29 cellular contexts compared by ENCODE assay signal in the genomic region with DNA sequence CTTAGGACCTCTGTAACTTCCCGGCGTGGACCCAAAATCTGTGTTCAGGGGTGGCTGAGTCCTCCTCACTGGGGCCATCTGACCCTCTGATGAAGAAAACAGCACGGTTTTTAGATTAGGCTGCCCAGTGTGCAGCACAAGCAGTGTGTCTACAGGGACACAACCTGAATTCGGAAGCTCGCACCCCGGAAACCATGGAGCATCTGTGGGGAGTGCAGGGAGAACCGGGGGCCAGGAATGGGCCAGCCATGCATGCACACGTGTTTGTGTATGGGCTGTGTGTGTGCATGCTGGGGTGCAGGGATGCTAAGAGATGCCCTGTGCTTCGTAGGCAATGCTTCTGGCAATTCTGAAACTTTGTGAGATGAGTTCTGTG.
"Had no signal": no experiment of that assay in that cellular context is flagged by ENCODE, and none has a peak within 500 bp of the region (broad histone marks: within the 10 kb centered on the region; RNA-seq: fewer than 3 reads in every experiment).

No MANE protein-coding gene starts in this region.

- H3K27ac ChIP-seq: KMS-11 had no signal

- H3K36me3 Mint-ChIP-seq: activated naive CD4-positive, alpha-beta T cell treated with anti-CD3 and anti-CD28 coated beads, Interleukin-2, amount 10 ng/mL, durations not matched to agents 7 days and 5 days; activated naive CD8-positive, alpha-beta T cell; brain had no signal

- ATAC-seq: activated CD4-positive, alpha-beta T cell treated with anti-CD3 and anti-CD28 coated beads for 36 hours; activated CD4-positive, CD25-positive, alpha-beta regulatory T cell treated with anti-CD3 and anti-CD28 coated beads, Interleukin-2, amount 50 U/mL, for 24 hours; activated CD8-positive, alpha-beta T cell treated with anti-CD3 and anti-CD28 coated beads, Interleukin-2, amount 10 ng/mL, durations not matched to agents 7 days and 5 days; activated naive CD8-positive, alpha-beta T cell treated with anti-CD3 and anti-CD28 coated beads, Interleukin-2, amount 50 U/mL, for 24 hours had no signal

- H3K27ac Mint-ChIP-seq: activated CD4-positive, alpha-beta T cell treated with anti-CD3 and anti-CD28 coated beads for 36 hours; activated CD4-positive, alpha-beta T cell treated with anti-CD3 and anti-CD28 coated beads, Interleukin-2, amount 10 ng/mL, durations not matched to agents 7 days and 5 days; activated CD8-positive, alpha-beta T cell treated with anti-CD3 and anti-CD28 coated beads, Interleukin-2, amount 10 ng/mL, durations not matched to agents 7 days and 5 days; activated naive CD4-positive, alpha-beta T cell treated with anti-CD3 and anti-CD28 coated beads, Interleukin-2, amount 10 ng/mL, durations not matched to agents 7 days and 5 days; activated naive CD8-positive, alpha-beta T cell; activated naive CD8-positive, alpha-beta T cell treated with anti-CD3 and anti-CD28 coated beads, Interleukin-2, amount 50 U/mL, for 24 hours had no signal

- H3K9ac ChIP-seq: KMS-11 had no signal

- H3K4me2 ChIP-seq: KMS-11 had no signal

- H3K4me1 Mint-ChIP-seq: activated CD4-positive, alpha-beta T cell treated with anti-CD3 and anti-CD28 coated beads for 36 hours; activated CD4-positive, alpha-beta T cell treated with anti-CD3 and anti-CD28 coated beads, Interleukin-2, amount 10 ng/mL, durations not matched to agents 7 days and 5 days; activated naive CD4-positive, alpha-beta T cell treated with anti-CD3 and anti-CD28 coated beads, Interleukin-2, amount 10 ng/mL, durations not matched to agents 7 days and 5 days; activated naive CD8-positive, alpha-beta T cell treated with anti-CD3 and anti-CD28 coated beads, Interleukin-2, amount 50 U/mL, for 24 hours had no signal

- DNase-seq: activated CD4-positive, alpha-beta T cell treated with anti-CD3 and anti-CD28 coated beads for 36 hours; activated CD4-positive, alpha-beta T cell treated with anti-CD3 and anti-CD28 coated beads, Interleukin-2, amount 10 ng/mL, durations not matched to agents 7 days and 5 days; activated CD4-positive, alpha-beta T cell treated with anti-CD3 and anti-CD28 coated beads, Interleukin-2, amount 50 U/mL, for 48 hours; activated CD8-positive, alpha-beta memory T cell treated with anti-CD3 and anti-CD28 coated beads, Interleukin-2, amount 50 U/mL, for 4 hours; activated effector memory CD4-positive, alpha-beta T cell treated with Interleukin-2 at 50 U/mL for 16 hours; activated naive CD4-positive, alpha-beta T cell treated with anti-CD3 and anti-CD28 coated beads, Interleukin-2, amount 10 ng/mL, durations not matched to agents 7 days and 5 days; activated naive CD8-positive, alpha-beta T cell treated with anti-CD3 and anti-CD28 coated beads, Interleukin-2, amount 50 U/mL, for 24 hours; activated T-cell treated with anti-CD3 and anti-CD28 coated beads, Interleukin-2, amount 50 U/mL, for 48 hours; anterior cingulate cortex; caudate nucleus; NCI-H1092 treated with DMSO at 0.1 percent for 48 hours; NCI-H1417; NCI-H146; NCI-H187; NCI-H2029 treated with DMSO at 0.1 percent for 48 hours; NCI-H2107; NCI-H2171; NCI-H510A; NCI-H748 treated with DMSO at 0.1 percent for 48 hours; Right ventricle myocardium superior; SW 1271; T-helper 1 cell; T-helper 2 cell; T1000 had no signal

- H3K4me3 Mint-ChIP-seq: activated CD4-positive, alpha-beta T cell treated with anti-CD3 and anti-CD28 coated beads for 36 hours; activated CD4-positive, alpha-beta T cell treated with anti-CD3 and anti-CD28 coated beads, Interleukin-2, amount 10 ng/mL, durations not matched to agents 7 days and 5 days; activated CD8-positive, alpha-beta T cell treated with anti-CD3 and anti-CD28 coated beads, Interleukin-2, amount 10 ng/mL, durations not matched to agents 7 days and 5 days; activated naive CD4-positive, alpha-beta T cell treated with anti-CD3 and anti-CD28 coated beads, Interleukin-2, amount 10 ng/mL, durations not matched to agents 7 days and 5 days; activated naive CD8-positive, alpha-beta T cell; activated naive CD8-positive, alpha-beta T cell treated with anti-CD3 and anti-CD28 coated beads, Interleukin-2, amount 50 U/mL, for 24 hours; brain had no signal

- H3K9me3 Mint-ChIP-seq: activated CD4-positive, alpha-beta T cell treated with anti-CD3 and anti-CD28 coated beads, Interleukin-2, amount 10 ng/mL, durations not matched to agents 7 days and 5 days; activated naive CD4-positive, alpha-beta T cell treated with anti-CD3 and anti-CD28 coated beads, Interleukin-2, amount 10 ng/mL, durations not matched to agents 7 days and 5 days; activated naive CD8-positive, alpha-beta T cell treated with anti-CD3 and anti-CD28 coated beads, Interleukin-2, amount 50 U/mL, for 24 hours had no signal
